In genomic region chr5:149063017-149063687, GRCh38 we compare ENCODE assay signal across 9 cellular contexts. TPM values are rescaled to one million over a fixed set of nuclear protein-coding genes. Genes with fewer than 3 reads are reported as not detected.
A peak's percentile ranks its signal among the peaks of the same experiment; 100 is the strongest.
DNase-seq lines count a peak whose midpoint lies in the region; ATAC-seq and TF ChIP-seq lines count a peak whose summit lies in the region.
"Had no signal": no experiment of that assay in that cellular context is flagged by ENCODE, and none has a peak within 500 bp of the region (broad histone marks: within the 10 kb centered on the region; RNA-seq: fewer than 3 reads in every experiment).

Gene SH3TC2, minus strand, starts transcription at chr5:149063062. Its CDS starts 40 bp downstream, at chr5:149063022.

- peak; percentile 77 for ATAC-seq in left lung
- no peak for ATAC-seq in activated naive CD4-positive, alpha-beta T cell treated with anti-CD3 and anti-CD28 coated beads, Interleukin-2, amount 50 U/mL, for 72 hours
- ATAC-seq: activated CD8-positive, alpha-beta memory T cell treated with anti-CD3 and anti-CD28 coated beads, Interleukin-2, amount 10 ng/mL, durations not matched to agents 7 days and 5 days had no signal

- 14 to 23% methylated on average over 5 to 8 of the region's 9 CpGs for WGBS in tibial nerve, 2 donors

- TF ChIP-seq CTCF in left lung (IDR thresholded peaks at IDR 0.05) (no peak), tibial nerve (IDR thresholded peaks at IDR 0.05) (no peak)

- no peaks in the 10 kb centered on the region for H3K36me3 Mint-ChIP-seq in activated naive CD4-positive, alpha-beta T cell treated with anti-CD3 and anti-CD28 coated beads, Interleukin-2, amount 50 U/mL, for 72 hours
- H3K36me3 Mint-ChIP-seq: activated CD8-positive, alpha-beta memory T cell treated with anti-CD3 and anti-CD28 coated beads, Interleukin-2, amount 10 ng/mL, durations not matched to agents 7 days and 5 days had no signal

- H3K9me3 ChIP-seq in left lung (peaks cover 0 to 3% of the 10 kb centered on the region in 2 donors), tibial nerve (peaks cover 0 to 10% (median 0%) of the 10 kb centered on the region in 4 donors)

- peak within 1 kb of the TSS in 1 of 2 donors; percentile 27 for H3K27ac Mint-ChIP-seq in activated naive CD4-positive, alpha-beta T cell treated with anti-CD3 and anti-CD28 coated beads, Interleukin-2, amount 50 U/mL, for 72 hours
- H3K27ac Mint-ChIP-seq: activated CD8-positive, alpha-beta memory T cell treated with anti-CD3 and anti-CD28 coated beads, Interleukin-2, amount 10 ng/mL, durations not matched to agents 7 days and 5 days had no signal

- no peak for TF ChIP-seq RAD21 in Ishikawa (IDR thresholded peaks at IDR 0.05; ENCODE audit: low read depth)

- no peak for TF ChIP-seq EP300 in Ishikawa (IDR thresholded peaks at IDR 0.05; ENCODE audit: borderline replicate concordance)
- peak in 1 of 2 donors; percentile 68 for TF ChIP-seq EP300 in tibial nerve (IDR thresholded peaks at IDR 0.05)

- H3K36me3 ChIP-seq in left lung (no peaks in the 10 kb centered on the region), tibial nerve (peaks cover 0 to 7% (median 0%) of the 10 kb centered on the region in 3 donors)

- H3K27me3 ChIP-seq in left lung, result no peaks in the 10 kb centered on the region
- no peaks in the 10 kb centered on the region for H3K27me3 ChIP-seq in tibial nerve

- H3K27ac ChIP-seq in left lung (peak within 1 kb of the TSS; percentile 65 to 70), tibial nerve (peak within 1 kb of the TSS; percentile 50 to 88 (median 63))

- intact Hi-C loops in left lung (cut with DNase I), result no loop called here

- TF ChIP-seq POLR2A in tibial nerve (IDR thresholded peaks at IDR 0.05), result peak in 1 of 2 donors; percentile 36

- DNase-seq in ecto neural progenitor cell (ENCODE audit: low spot score), result peak; percentile 88
- no peak for DNase-seq in left lung
- DNase-seq in tibial nerve (ENCODE audit: low spot score in 2 of 2), result peak in 1 of 2 donors; percentile 23
- DNase-seq in activated gamma-delta T cell (lab: John Stamatoyannopoulos, UW), result no peak
- no peak for DNase-seq in activated T-cell treated with anti-CD3 and anti-CD28 coated beads, Interleukin-2, amount 50 U/mL, for 1 hour
- no peak for DNase-seq in activated naive CD4-positive, alpha-beta T cell treated with anti-CD3 and anti-CD28 coated beads, Interleukin-2, amount 50 U/mL, for 72 hours (ENCODE audit: low spot score in 2 of 2)
- no peak for DNase-seq in NCI-H2029 treated with DMSO at 0.1 percent for 48 hours (lab: John Stamatoyannopoulos, UW)
- DNase-seq: activated CD8-positive, alpha-beta memory T cell treated with anti-CD3 and anti-CD28 coated beads, Interleukin-2, amount 10 ng/mL, durations not matched to agents 7 days and 5 days had no signal

- H3K4me3 ChIP-seq in left lung, result no peak within 1 kb of the TSS
- peak within 1 kb of the TSS in 3 of 4 donors; percentile 0 to 38 (median 4) for H3K4me3 ChIP-seq in tibial nerve

- H3K9me3 Mint-ChIP-seq in activated naive CD4-positive, alpha-beta T cell treated with anti-CD3 and anti-CD28 coated beads, Interleukin-2, amount 50 U/mL, for 72 hours, result peaks cover 7 to 9% of the 10 kb centered on the region in 2 donors

- H3K4me1 ChIP-seq in left lung (peaks cover 0 to 21% of the 10 kb centered on the region in 2 donors), tibial nerve (peaks cover 0 to 41% (median 20%) of the 10 kb centered on the region in 4 donors)

TF ChIP-seq in Ishikawa, 13 proteins besides CTCF, POLR2A, EP300 and RAD21:
- TF ChIP-seq ZBTB7A (IDR thresholded peaks at IDR 0.05; ENCODE audit: low read depth) (no peak), FOXM1 (IDR thresholded peaks at IDR 0.05; ENCODE audit: borderline replicate concordance, low read depth) (no peak), YY1 (IDR thresholded peaks at IDR 0.05; ENCODE audit: low read depth) (no peak), NFIC (IDR thresholded peaks at IDR 0.05) (no peak), TEAD4 (IDR thresholded peaks at IDR 0.05) (peak; percentile 91), REST (IDR thresholded peaks at IDR 0.05; ENCODE audit: low read depth) (no peak), CEBPB (IDR thresholded peaks at IDR 0.05) (no peak), EGR1 (IDR thresholded peaks at IDR 0.05) (no peak), CREB1 (IDR thresholded peaks at IDR 0.05; ENCODE audit: low read depth) (no peak), TCF12 (IDR thresholded peaks at IDR 0.05; ENCODE audit: low read depth) (no peak), MAX (IDR thresholded peaks at IDR 0.05) (0 out of 2 replicates have a peak, but pooled peaks have one; percentile 31), TAF1 (IDR thresholded peaks at IDR 0.05; ENCODE audit: low read depth) (no peak)
- TF ChIP-seq, protein P1, sequence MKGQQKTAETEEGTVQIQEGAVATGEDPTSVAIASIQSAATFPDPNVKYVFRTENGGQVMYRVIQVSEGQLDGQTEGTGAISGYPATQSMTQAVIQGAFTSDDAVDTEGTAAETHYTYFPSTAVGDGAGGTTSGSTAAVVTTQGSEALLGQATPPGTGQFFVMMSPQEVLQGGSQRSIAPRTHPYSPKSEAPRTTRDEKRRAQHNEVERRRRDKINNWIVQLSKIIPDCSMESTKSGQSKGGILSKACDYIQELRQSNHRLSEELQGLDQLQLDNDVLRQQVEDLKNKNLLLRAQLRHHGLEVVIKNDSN (IDR thresholded peaks at IDR 0.05), result no peak

RNA-seq across cellular contexts. Expression of gene SH3TC2, which starts in this region (rescaled TPM):
- 1 to 10 TPM; 1.0 to 1.2 TPM for total RNA-seq in left lung
- 10 to 100 TPM; 37.2 to 92.1 (median 83.9) TPM for total RNA-seq in tibial nerve
- total RNA-seq in activated naive CD4-positive, alpha-beta T cell treated with anti-CD3 and anti-CD28 coated beads, Interleukin-2, amount 50 U/mL, for 72 hours, result not detected
- total RNA-seq: activated CD8-positive, alpha-beta memory T cell treated with anti-CD3 and anti-CD28 coated beads, Interleukin-2, amount 10 ng/mL, durations not matched to agents 7 days and 5 days had no signal

Comparison
In these comparisons a context has a peak if more than half of its experiments do, and no peak if none do; other contexts are left out.
1. RNA of gene SH3TC2 (total RNA-seq): 37.2 to 92.1 TPM in tibial nerve; 1.0 to 1.2 TPM in left lung and not detected in activated naive CD4-positive, alpha-beta T cell treated with anti-CD3 and anti-CD28 coated beads, Interleukin-2, amount 50 U/mL, for 72 hours; every median in the first group is over 10 times any median in the second.
2. H3K4me3 ChIP-seq: peak in tibial nerve (3 of 4); none in left lung (0 of 2).